13 cellular contexts compared by ENCODE assay signal in the genomic region with DNA sequence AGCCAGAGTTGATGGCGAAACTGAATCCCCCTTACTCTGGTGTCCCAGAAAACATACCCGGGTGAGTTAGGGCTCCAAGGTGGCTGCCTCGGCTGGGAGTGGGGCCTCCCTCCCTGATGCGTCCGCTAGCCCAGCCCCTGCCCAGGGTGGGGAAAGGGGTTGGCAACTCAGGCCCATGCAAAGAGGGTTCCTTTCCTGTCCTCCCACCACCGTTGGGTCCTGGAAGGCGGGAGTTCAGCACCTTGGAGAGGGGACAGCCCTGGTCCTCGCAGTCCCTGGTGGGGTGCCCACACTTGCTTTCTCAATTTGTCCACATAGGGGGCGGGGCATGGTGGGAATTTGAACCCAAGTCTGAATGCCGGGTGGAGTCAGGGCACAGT. TPM values are rescaled to one million over a fixed set of nuclear protein-coding genes. Genes with fewer than 3 reads are reported as not detected.
DNase-seq lines count a peak whose midpoint lies in the region; ATAC-seq and TF ChIP-seq lines count a peak whose summit lies in the region.
"Had no signal": no experiment of that assay in that cellular context is flagged by ENCODE, and none has a peak within 500 bp of the region (broad histone marks: within the 10 kb centered on the region; RNA-seq: fewer than 3 reads in every experiment).

No MANE protein-coding gene starts in this region.

- ATAC-seq in GM18858 (IDR thresholded peaks at IDR 0.05; ENCODE audit: unreplicated experiment): no peak
- ATAC-seq: effector memory CD8-positive, alpha-beta T cell had no signal

- H3K9me3 Mint-ChIP-seq in chondrocyte (ENCODE audit: low read depth): no peaks in the 10 kb centered on the region
- H3K9me3 Mint-ChIP-seq: effector memory CD8-positive, alpha-beta T cell had no signal

- WGBS in mesendoderm (ENCODE audit: extremely low coverage, insufficient coverage, low lambda C conversion rate): no CpG with 5 or more reads among the region's 10 CpGs

- H3K23ac ChIP-seq in mesendoderm (ENCODE audit: low read length): no peak overlapping the region

- no peaks in the 10 kb centered on the region for H3K27me3 ChIP-seq in HL-60 (ENCODE audit: insufficient read depth, poor library complexity, severe bottlenecking)
- H3K27me3 ChIP-seq in mesendoderm (ENCODE audit: insufficient read depth, low read length, poor library complexity): no peaks in the 10 kb centered on the region

- no peak overlapping the region for H3K56ac ChIP-seq in mesendoderm (ENCODE audit: low read length)

- no peak overlapping the region for H2AK5ac ChIP-seq in mesendoderm (ENCODE audit: low read length)

- peaks cover 3% of the 10 kb centered on the region for H3K79me2 ChIP-seq in mesendoderm (ENCODE audit: control insufficient read depth, insufficient read depth, low read length)

- no peak overlapping the region for H3K4ac ChIP-seq in mesendoderm (ENCODE audit: low read depth, low read length)

- H4K8ac ChIP-seq in mesendoderm (ENCODE audit: low read depth, low read length): no peak overlapping the region

- DNase-seq in DMS 273 (lab: John Stamatoyannopoulos, UW; ENCODE audit: unreplicated experiment): peak; percentile 73
- DNase-seq in DMS 273 treated with DMSO at 0.1 percent for 48 hours (lab: John Stamatoyannopoulos, UW): no peak
- peak; percentile 34 to 50 for DNase-seq in HL-60 (ENCODE audit: low read depth in 1 of 2, low spot score in 1 of 2)
- peak; percentile 78 for DNase-seq in chondrocyte (ENCODE audit: low spot score)
- peak; percentile 65 for DNase-seq in mesendoderm
- DNase-seq in NCI-H510A treated with DMSO at 0.1 percent for 48 hours (lab: John Stamatoyannopoulos, UW): no peak
- no peak for DNase-seq in GM20000 (ENCODE audit: low spot score)
- DNase-seq: effector memory CD8-positive, alpha-beta T cell; NCI-H1930 had no signal

- no peaks in the 10 kb centered on the region for H3K4me1 ChIP-seq in mesendoderm (ENCODE audit: control insufficient read depth, low read depth, low read length)

- H2BK5ac ChIP-seq in mesendoderm (ENCODE audit: low read length): no peak overlapping the region

- H3K36me3 ChIP-seq in mesendoderm (ENCODE audit: control insufficient read depth, insufficient read depth, low read length): peaks cover 7% of the 10 kb centered on the region

- no peak overlapping the region for H3K18ac ChIP-seq in mesendoderm (ENCODE audit: low read length)

- H3K36me3 Mint-ChIP-seq in chondrocyte (ENCODE audit: low read depth): peaks cover 15% of the 10 kb centered on the region

- peaks cover 6% of the 10 kb centered on the region for H3K4me1 Mint-ChIP-seq in chondrocyte (ENCODE audit: low read depth)

- no peak overlapping the region for H3K4me2 ChIP-seq in mesendoderm (ENCODE audit: low read length)

- H3K27ac ChIP-seq in HL-60 (replicated peaks) (no peak overlapping the region), mesendoderm (ENCODE audit: low read depth, low read length) (no peak overlapping the region)
- H3K27ac ChIP-seq: 22Rv1, prostate gland had no signal

- TF ChIP-seq CTCF in HL-60 (IDR thresholded peaks at IDR 0.05; ENCODE audit: insufficient read depth, low read length) (no peak), chondrocyte (IDR thresholded peaks at IDR 0.05) (no peak), GM20000 (IDR thresholded peaks at IDR 0.05; ENCODE audit: extremely low read depth, missing control alignments) (no peak)

- no peak overlapping the region for H4K5ac ChIP-seq in mesendoderm (ENCODE audit: low read length)

- H3K4me3 Mint-ChIP-seq in chondrocyte (ENCODE audit: unreplicated experiment): no peak overlapping the region
- H3K4me3 Mint-ChIP-seq: effector memory CD8-positive, alpha-beta T cell had no signal

- no peak overlapping the region for H3K27ac Mint-ChIP-seq in chondrocyte (ENCODE audit: unreplicated experiment)
- H3K27ac Mint-ChIP-seq: effector memory CD8-positive, alpha-beta T cell had no signal

- H3K27me3 Mint-ChIP-seq in chondrocyte (ENCODE audit: low read depth): no peaks in the 10 kb centered on the region
- H3K27me3 Mint-ChIP-seq: effector memory CD8-positive, alpha-beta T cell had no signal

- H3K79me1 ChIP-seq in mesendoderm (ENCODE audit: low read length): peaks cover 3% of the 10 kb centered on the region

- no peak overlapping the region for H3K9ac ChIP-seq in mesendoderm (ENCODE audit: low read length)

- H2BK120ac ChIP-seq in mesendoderm (ENCODE audit: low read depth, low read length): no peak overlapping the region

- H2BK15ac ChIP-seq in mesendoderm (replicated peaks; ENCODE audit: low read depth): no peak overlapping the region

- H3K4me3 ChIP-seq in HL-60 (replicated peaks; ENCODE audit: insufficient read depth, low read length) (no peak overlapping the region), mesendoderm (ENCODE audit: low read length) (no peak overlapping the region)
- H3K4me3 ChIP-seq: prostate gland had no signal

RNA-seq across cellular contexts. Expression of a gene that starts 6.1 kb away (rescaled TPM):
- total RNA-seq in chondrocyte: 140 to 176 TPM (median 141 TPM) in 3 replicates
- 484 TPM for polyA plus RNA-seq in mesendoderm (2013, experiment 1 of 2)
- polyA plus RNA-seq in mesendoderm (2013, experiment 2 of 2): 453 TPM

RNA-seq across cellular contexts. Expression of a gene that starts 6.7 kb away (rescaled TPM):
- total RNA-seq in chondrocyte: not detected in 3 replicates
- 0.52 TPM for polyA plus RNA-seq in mesendoderm (2013, experiment 1 of 2)
- polyA plus RNA-seq in mesendoderm (2013, experiment 2 of 2): 0.38 TPM
- total RNA-seq: kidney epithelial cell, prostate gland had no signal

RNA-seq across cellular contexts. Expression of a gene that starts 41.3 kb away (rescaled TPM):
- total RNA-seq in chondrocyte: 97.8 to 119 TPM (median 103 TPM) in 3 replicates
- 297 TPM for polyA plus RNA-seq in mesendoderm (2013, experiment 1 of 2)
- 294 TPM for polyA plus RNA-seq in mesendoderm (2013, experiment 2 of 2)

RNA-seq across cellular contexts. Expression of a gene that starts 45.9 kb away (rescaled TPM):
- total RNA-seq in chondrocyte: 49.1 to 57.2 TPM (median 49.8 TPM) in 3 replicates
- 70.8 TPM for polyA plus RNA-seq in mesendoderm (2013, experiment 1 of 2)
- polyA plus RNA-seq in mesendoderm (2013, experiment 2 of 2): 71.5 TPM

Comparison
In these comparisons a context has a peak if more than half of its experiments do, and no peak if none do; other contexts are left out.
1. DNase-seq: peak in DMS 273 (single experiment), HL-60 (2 of 2), chondrocyte (single experiment) and mesendoderm (single experiment); none in DMS 273 treated with DMSO at 0.1 percent for 48 hours (single experiment), NCI-H510A treated with DMSO at 0.1 percent for 48 hours (single experiment) and GM20000 (single experiment).